ENCODE assay signal across 8 cellular contexts in the genomic region with DNA sequence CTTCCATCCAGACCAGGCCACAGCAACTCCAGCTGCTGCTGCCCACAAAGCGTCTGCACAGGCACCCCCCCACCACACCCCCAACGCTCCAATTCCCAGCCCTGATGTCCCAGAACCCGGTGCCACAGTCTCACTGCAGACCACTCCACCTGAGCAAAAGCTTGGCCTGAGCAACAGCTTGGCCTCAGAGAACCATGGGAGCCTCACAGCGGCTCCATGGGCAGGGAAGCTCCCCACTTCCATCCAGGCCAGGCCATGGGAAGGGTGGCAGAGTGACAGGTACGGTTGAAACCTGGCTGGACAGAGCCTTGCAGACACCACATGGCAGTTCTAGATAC. TPM values are rescaled to one million over a fixed set of nuclear protein-coding genes. Genes with fewer than 3 reads are reported as not detected.
DNase-seq lines count a peak whose midpoint lies in the region; ATAC-seq and TF ChIP-seq lines count a peak whose summit lies in the region.
"Had no signal": no experiment of that assay in that cellular context is flagged by ENCODE, and none has a peak within 500 bp of the region (broad histone marks: within the 10 kb centered on the region; RNA-seq: fewer than 3 reads in every experiment).

No MANE protein-coding gene starts in this region.

- ATAC-seq in upper lobe of left lung (ENCODE audit: low FRiP score in 2 of 2) (no peak), HG02852 (IDR thresholded peaks at IDR 0.05; ENCODE audit: unreplicated experiment) (no peak)

- CTCF ChIA-PET in MCF 10A (lab: Yijun Ruan, JAX) = interaction anchor here (0.7 to 1.6 kb wide), 4 partner anchors 10 to 41 kb away, joined by 3 to 6 read pairs (median 4); no protein-coding TSS in a partner anchor

- H3K27me3 ChIP-seq in breast epithelium (no peaks in the 10 kb centered on the region), liver (ENCODE audit: control insufficient read depth in 4 of 4, insufficient read depth in 4 of 4, low read length in 3 of 4) (no peaks in the 10 kb centered on the region), upper lobe of left lung (no peaks in the 10 kb centered on the region)

- H3K9me3 Mint-ChIP-seq in MCF 10A (ENCODE audit: unreplicated experiment) = no peaks in the 10 kb centered on the region

- 22% methylated on average over 5 of the region's 5 CpGs for WGBS in liver
- WGBS in upper lobe of left lung, 2 donors = 18 to 35% methylated on average over 4 of the region's 5 CpGs

- peaks cover 33% of the 10 kb centered on the region for H3K36me3 Mint-ChIP-seq in MCF 10A (ENCODE audit: insufficient read depth, unreplicated experiment)

- H3K4me3 Mint-ChIP-seq in MCF 10A (ENCODE audit: unreplicated experiment) = no peak overlapping the region

- H3K4me1 ChIP-seq in breast epithelium (peaks cover 34 to 38% of the 10 kb centered on the region in 2 donors), liver (ENCODE audit: control insufficient read depth in 4 of 4, insufficient read depth in 4 of 4, low read length in 3 of 4) (peaks cover 41 to 76% (median 62%) of the 10 kb centered on the region in 4 donors), upper lobe of left lung (peaks cover 66 to 85% (median 66%) of the 10 kb centered on the region in 4 donors)

- H3K9ac ChIP-seq in liver (ENCODE audit: low read depth in 1 of 2, low read length in 2 of 2) = peak overlapping the region in 1 of 2 donors; percentile 67

- H3K36me3 ChIP-seq in breast epithelium (no peaks in the 10 kb centered on the region), liver (ENCODE audit: control insufficient read depth in 4 of 4, insufficient read depth in 3 of 4, low read depth in 1 of 4, low read length in 3 of 4) (peaks cover 3 to 12% (median 7%) of the 10 kb centered on the region in 4 donors), upper lobe of left lung (peaks cover 7 to 19% (median 12%) of the 10 kb centered on the region in 4 donors)

- no peaks in the 10 kb centered on the region for H3K9me3 ChIP-seq in breast epithelium
- H3K9me3 ChIP-seq in liver (ENCODE audit: control insufficient read depth in 4 of 4, low read length in 3 of 4) = no peaks in the 10 kb centered on the region
- no peaks in the 10 kb centered on the region for H3K9me3 ChIP-seq in upper lobe of left lung

- H3K4me3 ChIP-seq in breast epithelium (peak overlapping the region in 2 of 3 donors; percentile 28 to 64), liver (ENCODE audit: low read depth in 1 of 3, low read length in 3 of 3) (peak overlapping the region in 1 of 3 donors; percentile 43), upper lobe of left lung (peak overlapping the region in 1 of 4 donors; percentile 44)

- POLR2A ChIA-PET in MCF 10A (lab: Yijun Ruan, JAX) = interaction anchor here (0.5 to 5.9 kb wide), 5 partner anchors 10 to 283 kb away, joined by 3 to 73 read pairs (median 3); a partner anchor contains a TSS

- H3K27me3 Mint-ChIP-seq in MCF 10A (ENCODE audit: insufficient read depth, unreplicated experiment) = no peaks in the 10 kb centered on the region

- no peak overlapping the region for H3K27ac Mint-ChIP-seq in MCF 10A (ENCODE audit: low read depth, unreplicated experiment)

- TF ChIP-seq CTCF in breast epithelium (IDR thresholded peaks at IDR 0.05) (no peak), MCF 10A (IDR thresholded peaks at IDR 0.05; ENCODE audit: unreplicated experiment) (no peak), liver (IDR thresholded peaks at IDR 0.05; ENCODE audit: low read depth, low read length, missing input control) (no peak), upper lobe of left lung (IDR thresholded peaks at IDR 0.05) (no peak)

- intact Hi-C loops in breast epithelium (cut with DNase I; ENCODE audit: low total_unique reads) (no loop called here), MCF 10A (cut with micrococcal nuclease) (no loop called here)

- BruUV-seq in MCF 10A (replicated peaks; lab: Mats Ljungman, UMichigan) = no TSS peak

- peaks cover 13% of the 10 kb centered on the region for H3K4me1 Mint-ChIP-seq in MCF 10A (ENCODE audit: insufficient read depth, unreplicated experiment)

- H3K27ac ChIP-seq in breast epithelium (peak overlapping the region; percentile 92 to 96), liver (ENCODE audit: low read depth in 1 of 2, low read length in 2 of 2) (peak overlapping the region; percentile 73 to 82), upper lobe of left lung (peak overlapping the region; percentile 84 to 94 (median 88))

- no peak for TF ChIP-seq RAD21 in liver (IDR thresholded peaks at IDR 0.05)

- TF ChIP-seq EP300 in upper lobe of left lung (IDR thresholded peaks at IDR 0.05) = no peak

- TF ChIP-seq POLR2A in breast epithelium (IDR thresholded peaks at IDR 0.05) = no peak
- TF ChIP-seq POLR2A in upper lobe of left lung (IDR thresholded peaks at IDR 0.05) = no peak

- no peak for DNase-seq in breast epithelium (ENCODE audit: low spot score in 2 of 2)
- no peak for DNase-seq in MCF 10A (ENCODE audit: unreplicated experiment)
- DNase-seq in upper lobe of left lung = no peak
- no peak for DNase-seq in NCI-H82 treated with DMSO at 0.1 percent for 48 hours (lab: John Stamatoyannopoulos, UW; ENCODE audit: unreplicated experiment)
- DNase-seq: 8988T, NCI-H1694 had no signal

TF ChIP-seq in liver, 16 proteins besides CTCF, POLR2A, EP300 and RAD21 (continues in another document):
- TF ChIP-seq, protein P1, sequence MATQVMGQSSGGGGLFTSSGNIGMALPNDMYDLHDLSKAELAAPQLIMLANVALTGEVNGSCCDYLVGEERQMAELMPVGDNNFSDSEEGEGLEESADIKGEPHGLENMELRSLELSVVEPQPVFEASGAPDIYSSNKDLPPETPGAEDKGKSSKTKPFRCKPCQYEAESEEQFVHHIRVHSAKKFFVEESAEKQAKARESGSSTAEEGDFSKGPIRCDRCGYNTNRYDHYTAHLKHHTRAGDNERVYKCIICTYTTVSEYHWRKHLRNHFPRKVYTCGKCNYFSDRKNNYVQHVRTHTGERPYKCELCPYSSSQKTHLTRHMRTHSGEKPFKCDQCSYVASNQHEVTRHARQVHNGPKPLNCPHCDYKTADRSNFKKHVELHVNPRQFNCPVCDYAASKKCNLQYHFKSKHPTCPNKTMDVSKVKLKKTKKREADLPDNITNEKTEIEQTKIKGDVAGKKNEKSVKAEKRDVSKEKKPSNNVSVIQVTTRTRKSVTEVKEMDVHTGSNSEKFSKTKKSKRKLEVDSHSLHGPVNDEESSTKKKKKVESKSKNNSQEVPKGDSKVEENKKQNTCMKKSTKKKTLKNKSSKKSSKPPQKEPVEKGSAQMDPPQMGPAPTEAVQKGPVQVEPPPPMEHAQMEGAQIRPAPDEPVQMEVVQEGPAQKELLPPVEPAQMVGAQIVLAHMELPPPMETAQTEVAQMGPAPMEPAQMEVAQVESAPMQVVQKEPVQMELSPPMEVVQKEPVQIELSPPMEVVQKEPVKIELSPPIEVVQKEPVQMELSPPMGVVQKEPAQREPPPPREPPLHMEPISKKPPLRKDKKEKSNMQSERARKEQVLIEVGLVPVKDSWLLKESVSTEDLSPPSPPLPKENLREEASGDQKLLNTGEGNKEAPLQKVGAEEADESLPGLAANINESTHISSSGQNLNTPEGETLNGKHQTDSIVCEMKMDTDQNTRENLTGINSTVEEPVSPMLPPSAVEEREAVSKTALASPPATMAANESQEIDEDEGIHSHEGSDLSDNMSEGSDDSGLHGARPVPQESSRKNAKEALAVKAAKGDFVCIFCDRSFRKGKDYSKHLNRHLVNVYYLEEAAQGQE (IDR thresholded peaks at IDR 0.05) = no peak
- TF ChIP-seq TAF1 (conservative IDR thresholded peaks at IDR 0.05) = no peak
- no peak for TF ChIP-seq HNF4G (IDR thresholded peaks at IDR 0.05)
- TF ChIP-seq, protein P2, sequence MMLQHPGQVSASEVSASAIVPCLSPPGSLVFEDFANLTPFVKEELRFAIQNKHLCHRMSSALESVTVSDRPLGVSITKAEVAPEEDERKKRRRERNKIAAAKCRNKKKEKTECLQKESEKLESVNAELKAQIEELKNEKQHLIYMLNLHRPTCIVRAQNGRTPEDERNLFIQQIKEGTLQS (IDR thresholded peaks at IDR 0.05) = no peak
- TF ChIP-seq NR2F2 (IDR thresholded peaks at IDR 0.05) = no peak
- TF ChIP-seq RXRA (IDR thresholded peaks at IDR 0.05) = no peak
- TF ChIP-seq HNF4A (conservative IDR thresholded peaks at IDR 0.05) = no peak
- no peak for TF ChIP-seq SP1 (IDR thresholded peaks at IDR 0.05)
- TF ChIP-seq FOXA1 (IDR thresholded peaks at IDR 0.05) = no peak

RNA-seq across cellular contexts. Expression of a gene that starts 13.2 kb away (rescaled TPM):
- 100 to 1,000 TPM in 2 of 3 donors, 10 to 100 TPM in 1; 79.0 to 137 (median 122) TPM for total RNA-seq in breast epithelium
- total RNA-seq in MCF 10A (2022) = 199 and 200 TPM in 2 replicates
- 10 to 100 TPM; 28.8 to 95.7 TPM for total RNA-seq in liver
- polyA plus RNA-seq in liver = 10 to 100 TPM; 60.1 to 87.8 TPM
- total RNA-seq in upper lobe of left lung = 100 to 1,000 TPM; 218 to 407 (median 313) TPM

RNA-seq across cellular contexts. Expression of a gene that starts 24.1 kb away (rescaled TPM):
- 10 to 100 TPM in 2 of 3 donors, 1 to 10 TPM in 1; 5.7 to 16.5 (median 13.4) TPM for total RNA-seq in breast epithelium
- total RNA-seq in MCF 10A (2022) = 10.4 and 11.9 TPM in 2 replicates
- total RNA-seq in liver = 1 to 10 TPM in 1 of 2 donors, under 1 TPM in 1; 0.65 to 1.2 TPM
- 1 to 10 TPM in 1 of 2 donors, under 1 TPM in 1; 0.83 to 2.0 TPM for polyA plus RNA-seq in liver
- 10 to 100 TPM in 1 of 6 donors, 1 to 10 TPM in 5; 3.1 to 27.3 (median 8.6) TPM for total RNA-seq in upper lobe of left lung

RNA-seq across cellular contexts. Expression of a gene that starts 32.5 kb away (rescaled TPM):
- 1 to 10 TPM; 1.8 to 6.9 (median 5.4) TPM for total RNA-seq in breast epithelium
- 4.0 and 5.5 TPM in 2 replicates for total RNA-seq in MCF 10A (2022)
- total RNA-seq in liver = 1 to 10 TPM; 1.1 to 1.2 TPM
- polyA plus RNA-seq in liver = 1 to 10 TPM in 1 of 2 donors, under 1 TPM in 1; 0.86 to 1.0 TPM
- 10 to 100 TPM in 5 of 6 donors, 1 to 10 TPM in 1; 9.5 to 24.1 (median 12.7) TPM for total RNA-seq in upper lobe of left lung

RNA-seq across cellular contexts. Expression of a gene that starts 32.8 kb away (rescaled TPM):
- total RNA-seq in breast epithelium = 1 to 10 TPM; 3.8 to 9.8 (median 5.3) TPM
- 24.9 and 25.0 TPM in 2 replicates for total RNA-seq in MCF 10A (2022)
- total RNA-seq in liver = 1 to 10 TPM; 2.3 to 2.8 TPM
- 1 to 10 TPM in 1 of 2 donors, under 1 TPM in 1; 0.83 to 1.5 TPM for polyA plus RNA-seq in liver
- total RNA-seq in upper lobe of left lung = 10 to 100 TPM in 3 of 6 donors, 1 to 10 TPM in 3; 3.1 to 19.2 (median 10.1) TPM

RNA-seq across cellular contexts. Expression of a gene that starts 43.2 kb away (rescaled TPM):
- total RNA-seq in breast epithelium = 10 to 100 TPM; 22.9 to 35.7 (median 29.4) TPM
- total RNA-seq in MCF 10A (2022) = 27.5 and 29.2 TPM in 2 replicates
- total RNA-seq in liver = 10 to 100 TPM; 11.4 to 18.2 TPM
- polyA plus RNA-seq in liver = 10 to 100 TPM in 1 of 2 donors, 1 to 10 TPM in 1; 6.2 to 15.9 TPM
- total RNA-seq in upper lobe of left lung = 100 to 1,000 TPM in 1 of 6 donors, 10 to 100 TPM in 5; 33.0 to 202 (median 53.1) TPM
